8 cellular contexts compared by ENCODE assay signal in genomic region chr5:61624966-61625681, GRCh38.
DNase-seq lines count a peak whose midpoint lies in the region; ATAC-seq and TF ChIP-seq lines count a peak whose summit lies in the region.

No MANE protein-coding gene starts in this region.

- no peaks in the 10 kb centered on the region for H3K36me3 Mint-ChIP-seq in activated CD4-positive, alpha-beta T cell treated with anti-CD3 and anti-CD28 coated beads, Interleukin-2, amount 10 ng/mL, durations not matched to agents 24 days and 14 days (ENCODE audit: low read depth)
- H3K36me3 Mint-ChIP-seq in chondrocyte (ENCODE audit: low read depth) = peaks cover 2% of the 10 kb centered on the region
- no peaks in the 10 kb centered on the region for H3K36me3 Mint-ChIP-seq in memory B cell

- H3K4me1 ChIP-seq in testis = peaks cover 9% of the 10 kb centered on the region
- H3K4me1 ChIP-seq in BE2C = no peaks in the 10 kb centered on the region

- no peak for DNase-seq in activated CD4-positive, alpha-beta T cell treated with anti-CD3 and anti-CD28 coated beads, Interleukin-2, amount 10 ng/mL, durations not matched to agents 24 days and 14 days
- no peak for DNase-seq in activated CD4-positive, alpha-beta T cell treated with anti-CD3 and anti-CD28 coated beads for 48 hours
- no peak for DNase-seq in chondrocyte (ENCODE audit: low spot score)
- no peak for DNase-seq in memory B cell (ENCODE audit: low spot score in 2 of 2)
- no peak for DNase-seq in testis
- no peak for DNase-seq in BE2C

- intact Hi-C loops in activated CD4-positive, alpha-beta T cell treated with anti-CD3 and anti-CD28 coated beads, Interleukin-2, amount 10 ng/mL, durations not matched to agents 24 days and 14 days (cut with micrococcal nuclease) = loop anchor here (10.0 kb wide), 1 partner anchor 90 kb away; no protein-coding TSS in a partner anchor
- intact Hi-C loops in testis (cut with DNase I; ENCODE audit: low total_unique reads) = loop anchor here (10.0 kb wide), 1 partner anchor 290 kb away; the partner anchor contains the start of gene ZSWIM6

- H3K27me3 ChIP-seq in testis (no peaks in the 10 kb centered on the region), BE2C (no peaks in the 10 kb centered on the region)

- H3K36me3 ChIP-seq in testis (ENCODE audit: low read depth, missing control alignments) (no peaks in the 10 kb centered on the region), BE2C (no peaks in the 10 kb centered on the region)

- H3K4me3 Mint-ChIP-seq in activated CD4-positive, alpha-beta T cell treated with anti-CD3 and anti-CD28 coated beads, Interleukin-2, amount 10 ng/mL, durations not matched to agents 24 days and 14 days = peak overlapping the region; percentile 14
- H3K4me3 Mint-ChIP-seq in chondrocyte (ENCODE audit: unreplicated experiment) = peak overlapping the region; percentile 64
- peak overlapping the region; percentile 62 for H3K4me3 Mint-ChIP-seq in memory B cell

- no peaks in the 10 kb centered on the region for H3K4me1 Mint-ChIP-seq in activated CD4-positive, alpha-beta T cell treated with anti-CD3 and anti-CD28 coated beads, Interleukin-2, amount 10 ng/mL, durations not matched to agents 24 days and 14 days
- H3K4me1 Mint-ChIP-seq in chondrocyte (ENCODE audit: low read depth) = peaks cover 8% of the 10 kb centered on the region
- peaks cover 6% of the 10 kb centered on the region for H3K4me1 Mint-ChIP-seq in memory B cell

- H3K27me3 Mint-ChIP-seq in activated CD4-positive, alpha-beta T cell treated with anti-CD3 and anti-CD28 coated beads, Interleukin-2, amount 10 ng/mL, durations not matched to agents 24 days and 14 days = peaks cover 42% of the 10 kb centered on the region
- no peaks in the 10 kb centered on the region for H3K27me3 Mint-ChIP-seq in chondrocyte (ENCODE audit: low read depth)
- H3K27me3 Mint-ChIP-seq in memory B cell = peaks cover 19% of the 10 kb centered on the region

- H3K9me3 Mint-ChIP-seq in activated CD4-positive, alpha-beta T cell treated with anti-CD3 and anti-CD28 coated beads, Interleukin-2, amount 10 ng/mL, durations not matched to agents 24 days and 14 days = no peaks in the 10 kb centered on the region
- H3K9me3 Mint-ChIP-seq in chondrocyte (ENCODE audit: low read depth) (peaks cover 2% of the 10 kb centered on the region), memory B cell (peaks cover 3% of the 10 kb centered on the region)

- ATAC-seq in memory B cell (ENCODE audit: low read depth) = no peak
- ATAC-seq in GM19397 (IDR thresholded peaks at IDR 0.05; ENCODE audit: unreplicated experiment) = no peak
- ATAC-seq in HG03175 (IDR thresholded peaks at IDR 0.05; ENCODE audit: unreplicated experiment) = no peak

- H3K9me3 ChIP-seq in testis (no peaks in the 10 kb centered on the region), BE2C (no peaks in the 10 kb centered on the region)

- H3K27ac Mint-ChIP-seq in activated CD4-positive, alpha-beta T cell treated with anti-CD3 and anti-CD28 coated beads, Interleukin-2, amount 10 ng/mL, durations not matched to agents 24 days and 14 days = no peak overlapping the region
- no peak overlapping the region for H3K27ac Mint-ChIP-seq in chondrocyte (ENCODE audit: unreplicated experiment)
- no peak overlapping the region for H3K27ac Mint-ChIP-seq in memory B cell

- H3K4me3 ChIP-seq in testis = peak overlapping the region; percentile 69 to 75
- H3K4me3 ChIP-seq in BE2C (ENCODE audit: low read depth, low read length) = no peak overlapping the region

- 22 to 24% methylated on average over 17 of the region's 17 CpGs for WGBS in testis, 2 donors

- TF ChIP-seq CTCF in chondrocyte (IDR thresholded peaks at IDR 0.05) (no peak), testis (IDR thresholded peaks at IDR 0.05) (no peak), BE2C (IDR thresholded peaks at IDR 0.05; ENCODE audit: low read depth, low read length) (no peak)

- H3K27ac ChIP-seq in testis = peak overlapping the region; percentile 87

- TF ChIP-seq POLR2A in testis (IDR thresholded peaks at IDR 0.05) = no peak

Comparison
In these comparisons a context has a peak if more than half of its experiments do, and no peak if none do; other contexts are left out.
1. H3K4me3 Mint-ChIP-seq: peak in every context shown above with its lines; median percentile 64 in chondrocyte; 62 in memory B cell; 14 in activated CD4-positive, alpha-beta T cell treated with anti-CD3 and anti-CD28 coated beads, Interleukin-2, amount 10 ng/mL, durations not matched to agents 24 days and 14 days.